ENCODE assay signal across 1 cellular context in the genomic region with DNA sequence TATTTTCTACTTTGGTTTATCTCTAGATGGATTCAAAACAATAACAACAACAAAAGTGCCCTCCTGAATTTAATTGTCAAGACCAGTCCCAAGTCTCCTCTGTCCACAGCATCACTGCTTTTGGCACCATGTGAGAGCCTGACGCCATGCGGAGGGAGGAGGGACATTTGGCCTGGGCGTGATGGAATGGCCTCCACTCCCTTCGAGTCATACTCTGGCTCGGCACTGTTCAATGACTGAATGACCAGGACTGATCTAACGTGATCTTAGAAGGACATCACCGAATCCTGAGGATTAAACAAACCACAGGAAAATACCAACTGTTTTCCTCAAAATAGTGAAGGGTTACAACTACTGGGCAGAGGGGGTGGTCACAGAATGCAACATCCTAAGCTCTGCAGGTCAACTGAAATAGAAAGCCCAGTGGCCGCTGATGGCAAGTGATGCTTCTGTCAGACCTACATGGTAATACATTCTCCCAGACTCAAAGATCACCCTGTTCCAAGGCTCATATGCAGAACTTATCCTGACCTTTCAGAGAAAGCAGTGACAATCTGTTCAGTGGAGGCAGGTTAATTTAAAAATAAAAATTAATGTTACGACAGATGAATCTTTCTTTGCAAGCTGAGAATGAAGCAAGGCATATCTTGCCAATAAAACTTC.
TF ChIP-seq lines count a peak whose summit lies in the region.

No MANE protein-coding gene starts in this region.

TF ChIP-seq in WTC11, 78 proteins besides CTCF, POLR2A, EP300 and RAD21 (continued from another document):
- TF ChIP-seq, protein P1, sequence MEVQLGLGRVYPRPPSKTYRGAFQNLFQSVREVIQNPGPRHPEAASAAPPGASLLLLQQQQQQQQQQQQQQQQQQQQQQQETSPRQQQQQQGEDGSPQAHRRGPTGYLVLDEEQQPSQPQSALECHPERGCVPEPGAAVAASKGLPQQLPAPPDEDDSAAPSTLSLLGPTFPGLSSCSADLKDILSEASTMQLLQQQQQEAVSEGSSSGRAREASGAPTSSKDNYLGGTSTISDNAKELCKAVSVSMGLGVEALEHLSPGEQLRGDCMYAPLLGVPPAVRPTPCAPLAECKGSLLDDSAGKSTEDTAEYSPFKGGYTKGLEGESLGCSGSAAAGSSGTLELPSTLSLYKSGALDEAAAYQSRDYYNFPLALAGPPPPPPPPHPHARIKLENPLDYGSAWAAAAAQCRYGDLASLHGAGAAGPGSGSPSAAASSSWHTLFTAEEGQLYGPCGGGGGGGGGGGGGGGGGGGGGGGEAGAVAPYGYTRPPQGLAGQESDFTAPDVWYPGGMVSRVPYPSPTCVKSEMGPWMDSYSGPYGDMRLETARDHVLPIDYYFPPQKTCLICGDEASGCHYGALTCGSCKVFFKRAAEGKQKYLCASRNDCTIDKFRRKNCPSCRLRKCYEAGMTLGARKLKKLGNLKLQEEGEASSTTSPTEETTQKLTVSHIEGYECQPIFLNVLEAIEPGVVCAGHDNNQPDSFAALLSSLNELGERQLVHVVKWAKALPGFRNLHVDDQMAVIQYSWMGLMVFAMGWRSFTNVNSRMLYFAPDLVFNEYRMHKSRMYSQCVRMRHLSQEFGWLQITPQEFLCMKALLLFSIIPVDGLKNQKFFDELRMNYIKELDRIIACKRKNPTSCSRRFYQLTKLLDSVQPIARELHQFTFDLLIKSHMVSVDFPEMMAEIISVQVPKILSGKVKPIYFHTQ (CRISPR knock-in tag; IDR thresholded peaks at IDR 0.05): no peak
- TF ChIP-seq SP1 (CRISPR knock-in tag; conservative IDR thresholded peaks at IDR 0.05): no peak
- TF ChIP-seq, protein P2, sequence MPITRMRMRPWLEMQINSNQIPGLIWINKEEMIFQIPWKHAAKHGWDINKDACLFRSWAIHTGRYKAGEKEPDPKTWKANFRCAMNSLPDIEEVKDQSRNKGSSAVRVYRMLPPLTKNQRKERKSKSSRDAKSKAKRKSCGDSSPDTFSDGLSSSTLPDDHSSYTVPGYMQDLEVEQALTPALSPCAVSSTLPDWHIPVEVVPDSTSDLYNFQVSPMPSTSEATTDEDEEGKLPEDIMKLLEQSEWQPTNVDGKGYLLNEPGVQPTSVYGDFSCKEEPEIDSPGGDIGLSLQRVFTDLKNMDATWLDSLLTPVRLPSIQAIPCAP (CRISPR knock-in tag; IDR thresholded peaks at IDR 0.05): no peak
- TF ChIP-seq, protein P3, sequence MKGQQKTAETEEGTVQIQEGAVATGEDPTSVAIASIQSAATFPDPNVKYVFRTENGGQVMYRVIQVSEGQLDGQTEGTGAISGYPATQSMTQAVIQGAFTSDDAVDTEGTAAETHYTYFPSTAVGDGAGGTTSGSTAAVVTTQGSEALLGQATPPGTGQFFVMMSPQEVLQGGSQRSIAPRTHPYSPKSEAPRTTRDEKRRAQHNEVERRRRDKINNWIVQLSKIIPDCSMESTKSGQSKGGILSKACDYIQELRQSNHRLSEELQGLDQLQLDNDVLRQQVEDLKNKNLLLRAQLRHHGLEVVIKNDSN (CRISPR knock-in tag; IDR thresholded peaks at IDR 0.05): no peak
- no peak for TF ChIP-seq MXD4 (CRISPR knock-in tag; IDR thresholded peaks at IDR 0.05; ENCODE audit: borderline replicate concordance)
- TF ChIP-seq ZNF671 (CRISPR knock-in tag; IDR thresholded peaks at IDR 0.05): no peak
